Comparison of ENCODE assay signal across 19 cellular contexts in the genomic region with DNA sequence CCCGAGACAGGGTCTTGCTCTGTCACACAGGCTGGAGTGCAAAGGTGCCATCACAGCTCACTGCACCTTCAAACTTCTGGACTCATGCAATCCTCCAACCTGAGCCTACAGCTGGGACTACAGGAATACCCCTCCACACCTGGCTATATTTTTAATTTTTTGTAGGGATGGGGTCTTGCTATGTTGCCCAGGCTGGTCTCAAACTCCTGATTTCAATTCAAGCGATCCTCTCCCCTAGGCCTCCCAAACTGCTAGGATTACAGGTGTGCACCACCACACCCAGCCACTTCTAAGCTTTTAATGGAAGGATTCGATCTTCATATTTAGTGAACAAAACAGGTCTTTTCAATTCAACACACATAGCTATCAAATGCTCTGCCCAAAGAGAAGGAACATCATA. TPM values are rescaled to one million over a fixed set of nuclear protein-coding genes. Genes with fewer than 3 reads are reported as not detected.
DNase-seq lines count a peak whose midpoint lies in the region; ATAC-seq and TF ChIP-seq lines count a peak whose summit lies in the region.
"Had no signal": no experiment of that assay in that cellular context is flagged by ENCODE, and none has a peak within 500 bp of the region (broad histone marks: within the 10 kb centered on the region; RNA-seq: fewer than 3 reads in every experiment).

No MANE protein-coding gene starts in this region.

- H3K4me1 ChIP-seq in CD8-positive, alpha-beta T cell (ENCODE audit: insufficient read depth, low read length), result no peaks in the 10 kb centered on the region
- H3K4me1 ChIP-seq: HAP-1 had no signal

- H3K4me3 Mint-ChIP-seq in activated CD8-positive, alpha-beta T cell treated with anti-CD3 and anti-CD28 coated beads for 36 hours, result no peak overlapping the region
- H3K4me3 Mint-ChIP-seq in activated CD8-positive, alpha-beta T cell treated with anti-CD3 and anti-CD28 coated beads, Interleukin-2, amount 10 ng/mL, durations not matched to agents 7 days and 5 days, result no peak overlapping the region
- H3K4me3 Mint-ChIP-seq in CD8-positive, alpha-beta T cell, result no peak overlapping the region
- no peak overlapping the region for H3K4me3 Mint-ChIP-seq in effector memory CD8-positive, alpha-beta T cell
- no peak overlapping the region for H3K4me3 Mint-ChIP-seq in stimulated activated memory B cell treated with anti-CD40 and anti-IgM and Interleukin-4, amounts not matched to agents 10 μg/mL and 1 μg/mL and 100 μg/mL, for 72 hours
- H3K4me3 Mint-ChIP-seq: HFFc6 had no signal

- peaks cover 53% of the 10 kb centered on the region for H3K36me3 ChIP-seq in CD8-positive, alpha-beta T cell (ENCODE audit: insufficient read depth, low read length)

- DNase-seq in activated CD8-positive, alpha-beta T cell treated with anti-CD3 and anti-CD28 coated beads for 36 hours, result no peak
- no peak for DNase-seq in activated CD8-positive, alpha-beta T cell treated with anti-CD3 and anti-CD28 coated beads, Interleukin-2, amount 10 ng/mL, durations not matched to agents 7 days and 5 days
- no peak for DNase-seq in CD8-positive, alpha-beta T cell
- DNase-seq in effector memory CD8-positive, alpha-beta T cell, result no peak
- no peak for DNase-seq in NCI-H774 (lab: John Stamatoyannopoulos, UW)
- DNase-seq: 8988T; AML-193; Calu3; CD4-positive, CD25-positive, alpha-beta regulatory T cell; DMS 273 treated with DMSO at 0.1 percent for 48 hours; GOT3; HFFc6; KBM-7 had no signal

- H3K27ac ChIP-seq in CD8-positive, alpha-beta T cell (ENCODE audit: low read depth, low read length), result no peak overlapping the region
- H3K27ac ChIP-seq: BLaER1 treated with 17β-estradiol and CSF1 and Interleukin-3, amounts not matched to agents 10 nM and 100 nM; HL-60 had no signal

- no peak for ATAC-seq in activated CD8-positive, alpha-beta T cell treated with anti-CD3 and anti-CD28 coated beads for 36 hours
- no peak for ATAC-seq in activated CD8-positive, alpha-beta T cell treated with anti-CD3 and anti-CD28 coated beads, Interleukin-2, amount 10 ng/mL, durations not matched to agents 7 days and 5 days
- no peak for ATAC-seq in CD8-positive, alpha-beta T cell
- ATAC-seq in effector memory CD8-positive, alpha-beta T cell (replicated peaks), result no peak
- no peak for ATAC-seq in stimulated activated memory B cell treated with anti-CD40 and anti-IgM and Interleukin-4, amounts not matched to agents 10 μg/mL and 1 μg/mL and 100 μg/mL, for 72 hours
- ATAC-seq in HG03108 (IDR thresholded peaks at IDR 0.05; ENCODE audit: unreplicated experiment), result no peak
- ATAC-seq: GM12878 had no signal

- H3K9me3 ChIP-seq in CD8-positive, alpha-beta T cell (ENCODE audit: low read length), result no peaks in the 10 kb centered on the region
- H3K9me3 ChIP-seq: BLaER1 treated with 17β-estradiol and CSF1 and Interleukin-3, amounts not matched to agents 10 nM and 100 nM; HAP-1 had no signal

- H3K4me3 ChIP-seq in CD8-positive, alpha-beta T cell (ENCODE audit: low read depth, low read length), result no peak overlapping the region
- H3K4me3 ChIP-seq: BLaER1 treated with 17β-estradiol and CSF1 and Interleukin-3, amounts not matched to agents 10 nM and 100 nM; GM12878; HAP-1 had no signal

- H3K4me1 Mint-ChIP-seq in activated CD8-positive, alpha-beta T cell treated with anti-CD3 and anti-CD28 coated beads for 36 hours (ENCODE audit: low read depth), result no peaks in the 10 kb centered on the region
- H3K4me1 Mint-ChIP-seq in activated CD8-positive, alpha-beta T cell treated with anti-CD3 and anti-CD28 coated beads, Interleukin-2, amount 10 ng/mL, durations not matched to agents 7 days and 5 days (ENCODE audit: low read depth), result peaks cover 4% of the 10 kb centered on the region
- no peaks in the 10 kb centered on the region for H3K4me1 Mint-ChIP-seq in CD8-positive, alpha-beta T cell (ENCODE audit: low read depth)
- peaks cover 0 to 8% of the 10 kb centered on the region in 2 donors for H3K4me1 Mint-ChIP-seq in effector memory CD8-positive, alpha-beta T cell (ENCODE audit: low read depth in 2 of 2)
- H3K4me1 Mint-ChIP-seq in stimulated activated memory B cell treated with anti-CD40 and anti-IgM and Interleukin-4, amounts not matched to agents 10 μg/mL and 1 μg/mL and 100 μg/mL, for 72 hours, result no peaks in the 10 kb centered on the region

- no peaks in the 10 kb centered on the region for H3K27me3 Mint-ChIP-seq in activated CD8-positive, alpha-beta T cell treated with anti-CD3 and anti-CD28 coated beads for 36 hours
- no peaks in the 10 kb centered on the region for H3K27me3 Mint-ChIP-seq in activated CD8-positive, alpha-beta T cell treated with anti-CD3 and anti-CD28 coated beads, Interleukin-2, amount 10 ng/mL, durations not matched to agents 7 days and 5 days (ENCODE audit: low read depth)
- H3K27me3 Mint-ChIP-seq in CD8-positive, alpha-beta T cell (ENCODE audit: low read depth), result no peaks in the 10 kb centered on the region
- no peaks in the 10 kb centered on the region for H3K27me3 Mint-ChIP-seq in effector memory CD8-positive, alpha-beta T cell
- H3K27me3 Mint-ChIP-seq in stimulated activated memory B cell treated with anti-CD40 and anti-IgM and Interleukin-4, amounts not matched to agents 10 μg/mL and 1 μg/mL and 100 μg/mL, for 72 hours, result no peaks in the 10 kb centered on the region
- H3K27me3 Mint-ChIP-seq: CD4-positive, CD25-positive, alpha-beta regulatory T cell had no signal

- H3K36me3 Mint-ChIP-seq in activated CD8-positive, alpha-beta T cell treated with anti-CD3 and anti-CD28 coated beads for 36 hours (ENCODE audit: low read depth), result peaks cover 50% of the 10 kb centered on the region
- peaks cover 63% of the 10 kb centered on the region for H3K36me3 Mint-ChIP-seq in activated CD8-positive, alpha-beta T cell treated with anti-CD3 and anti-CD28 coated beads, Interleukin-2, amount 10 ng/mL, durations not matched to agents 7 days and 5 days (ENCODE audit: low read depth)
- H3K36me3 Mint-ChIP-seq in CD8-positive, alpha-beta T cell, result peaks cover 88% of the 10 kb centered on the region
- peaks cover 95% of the 10 kb centered on the region for H3K36me3 Mint-ChIP-seq in effector memory CD8-positive, alpha-beta T cell (ENCODE audit: insufficient read depth)
- peaks cover 45% of the 10 kb centered on the region for H3K36me3 Mint-ChIP-seq in stimulated activated memory B cell treated with anti-CD40 and anti-IgM and Interleukin-4, amounts not matched to agents 10 μg/mL and 1 μg/mL and 100 μg/mL, for 72 hours

- no peaks in the 10 kb centered on the region for H3K9me3 Mint-ChIP-seq in activated CD8-positive, alpha-beta T cell treated with anti-CD3 and anti-CD28 coated beads for 36 hours
- H3K9me3 Mint-ChIP-seq in activated CD8-positive, alpha-beta T cell treated with anti-CD3 and anti-CD28 coated beads, Interleukin-2, amount 10 ng/mL, durations not matched to agents 7 days and 5 days (ENCODE audit: insufficient read depth), result no peaks in the 10 kb centered on the region
- H3K9me3 Mint-ChIP-seq in CD8-positive, alpha-beta T cell, result no peaks in the 10 kb centered on the region
- H3K9me3 Mint-ChIP-seq in effector memory CD8-positive, alpha-beta T cell, result no peaks in the 10 kb centered on the region
- H3K9me3 Mint-ChIP-seq in stimulated activated memory B cell treated with anti-CD40 and anti-IgM and Interleukin-4, amounts not matched to agents 10 μg/mL and 1 μg/mL and 100 μg/mL, for 72 hours, result no peaks in the 10 kb centered on the region
- H3K9me3 Mint-ChIP-seq: CD4-positive, CD25-positive, alpha-beta regulatory T cell; HFFc6 had no signal

- H3K27me3 ChIP-seq in CD8-positive, alpha-beta T cell (ENCODE audit: insufficient read depth, low read length), result no peaks in the 10 kb centered on the region
- H3K27me3 ChIP-seq: BLaER1 treated with 17β-estradiol and CSF1 and Interleukin-3, amounts not matched to agents 10 nM and 100 nM had no signal

- intact Hi-C loops in activated CD8-positive, alpha-beta T cell treated with anti-CD3 and anti-CD28 coated beads for 36 hours (cut with micrococcal nuclease), result no loop called here
- intact Hi-C loops in CD8-positive, alpha-beta T cell (cut with DNase I, micrococcal nuclease), result no loop called here

- peak overlapping the region; percentile 42 for H3K27ac Mint-ChIP-seq in activated CD8-positive, alpha-beta T cell treated with anti-CD3 and anti-CD28 coated beads for 36 hours
- no peak overlapping the region for H3K27ac Mint-ChIP-seq in activated CD8-positive, alpha-beta T cell treated with anti-CD3 and anti-CD28 coated beads, Interleukin-2, amount 10 ng/mL, durations not matched to agents 7 days and 5 days
- peak overlapping the region; percentile 28 for H3K27ac Mint-ChIP-seq in CD8-positive, alpha-beta T cell
- H3K27ac Mint-ChIP-seq in effector memory CD8-positive, alpha-beta T cell, result peak overlapping the region; percentile 29 to 79
- peak overlapping the region; percentile 51 for H3K27ac Mint-ChIP-seq in stimulated activated memory B cell treated with anti-CD40 and anti-IgM and Interleukin-4, amounts not matched to agents 10 μg/mL and 1 μg/mL and 100 μg/mL, for 72 hours
- H3K27ac Mint-ChIP-seq: HFFc6 had no signal

- TF ChIP-seq CTCF in activated CD8-positive, alpha-beta T cell treated with anti-CD3 and anti-CD28 coated beads for 36 hours (IDR thresholded peaks at IDR 0.05), result no peak
- TF ChIP-seq CTCF in CD8-positive, alpha-beta T cell (IDR thresholded peaks at IDR 0.05), result no peak

- CTCF ChIA-PET in activated CD8-positive, alpha-beta T cell treated with anti-CD3 and anti-CD28 coated beads for 36 hours (lab: Charles Lee), result interaction anchor here (5.2 kb wide), 1 partner anchor 12 kb away, joined by 33 read pairs; no protein-coding TSS in a partner anchor
- CTCF ChIA-PET in activated CD8-positive, alpha-beta T cell treated with anti-CD3 and anti-CD28 coated beads, Interleukin-2, amount 10 ng/mL, durations not matched to agents 7 days and 5 days (lab: Charles Lee), result no interaction called here
- CTCF ChIA-PET in CD8-positive, alpha-beta T cell (lab: Charles Lee), result interaction anchor here (1.4 kb wide), 1 partner anchor 12 kb away, joined by 6 read pairs; no protein-coding TSS in a partner anchor

- POLR2A ChIA-PET in activated CD8-positive, alpha-beta T cell treated with anti-CD3 and anti-CD28 coated beads for 36 hours (lab: Charles Lee), result interaction anchor here (0.9 kb wide), 1 partner anchor 42 kb away, joined by 3 read pairs; no protein-coding TSS in a partner anchor
- POLR2A ChIA-PET in activated CD8-positive, alpha-beta T cell treated with anti-CD3 and anti-CD28 coated beads, Interleukin-2, amount 10 ng/mL, durations not matched to agents 7 days and 5 days (lab: Charles Lee), result no interaction called here
- POLR2A ChIA-PET in CD8-positive, alpha-beta T cell (lab: Charles Lee), result interaction anchor here (0.8 kb wide), 1 partner anchor 17 kb away, joined by 3 read pairs; no protein-coding TSS in a partner anchor

RNA-seq across cellular contexts. Expression of a gene that starts 29.7 kb away (rescaled TPM):
- total RNA-seq in activated CD8-positive, alpha-beta T cell treated with anti-CD3 and anti-CD28 coated beads for 36 hours, result under 1 TPM in 1 of 2 experiments, not detected in 1; 0.43 TPM
- under 1 TPM; 0.10 to 0.11 TPM for total RNA-seq in activated CD8-positive, alpha-beta T cell treated with anti-CD3 and anti-CD28 coated beads, Interleukin-2, amount 10 ng/mL, durations not matched to agents 7 days and 5 days
- under 1 TPM; 0.16 to 0.28 TPM for total RNA-seq in CD8-positive, alpha-beta T cell
- total RNA-seq: CD4-positive, CD25-positive, alpha-beta regulatory T cell; GM12878 had no signal

RNA-seq across cellular contexts. Expression of a gene that starts 58.8 kb away (rescaled TPM):
- total RNA-seq in activated CD8-positive, alpha-beta T cell treated with anti-CD3 and anti-CD28 coated beads for 36 hours, result 10 to 100 TPM; 82.4 to 82.6 TPM
- total RNA-seq in activated CD8-positive, alpha-beta T cell treated with anti-CD3 and anti-CD28 coated beads, Interleukin-2, amount 10 ng/mL, durations not matched to agents 7 days and 5 days, result 100 to 1,000 TPM; 111 to 112 TPM
- total RNA-seq in CD8-positive, alpha-beta T cell, result 10 to 100 TPM; 32.2 to 37.2 TPM
